23 cellular contexts compared by ENCODE assay signal in the genomic region with DNA sequence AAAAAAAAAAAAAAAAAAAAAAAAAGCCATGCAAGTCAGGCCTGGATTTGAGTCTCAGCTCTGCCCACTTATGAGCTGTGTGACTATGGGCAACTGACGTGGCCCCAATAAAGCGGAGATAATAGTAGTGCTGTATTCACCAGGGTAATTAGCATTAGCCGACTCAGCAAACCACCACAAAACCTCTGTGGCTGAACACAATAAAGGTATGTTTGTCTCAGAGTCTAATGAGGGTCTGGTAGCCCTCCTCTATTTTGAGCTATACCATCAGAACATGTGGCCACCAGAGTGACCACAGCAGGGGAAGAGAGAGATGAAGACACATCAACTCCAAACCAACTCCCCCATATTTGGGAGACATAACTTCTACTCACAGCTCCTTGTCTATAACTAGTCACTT. TPM values are rescaled to one million over a fixed set of nuclear protein-coding genes. Genes with fewer than 3 reads are reported as not detected.
DNase-seq lines count a peak whose midpoint lies in the region; ATAC-seq, FAIRE-seq and TF ChIP-seq lines count a peak whose summit lies in the region.
"Had no signal": no experiment of that assay in that cellular context is flagged by ENCODE, and none has a peak within 500 bp of the region (broad histone marks: within the 10 kb centered on the region; RNA-seq: fewer than 3 reads in every experiment).

No MANE protein-coding gene starts in this region.

- FAIRE-seq in A549 (lab: Jason Lieb, UNC): no peak

- no peaks in the 10 kb centered on the region for H4K20me1 ChIP-seq in PC-3 (ENCODE audit: low read length)

- H3K9me2 ChIP-seq in PC-3 (replicated peaks; ENCODE audit: low read length): no peaks in the 10 kb centered on the region

- TF ChIP-seq EP300 in A549 (IDR thresholded peaks at IDR 0.05): no peak

- no peaks in the 10 kb centered on the region for H3K79me2 ChIP-seq in PC-3 (ENCODE audit: low read length)

- H3K27me3 ChIP-seq in PC-3 (ENCODE audit: low read length): no peaks in the 10 kb centered on the region

- no peak for TF ChIP-seq POLR2A in A549 (IDR thresholded peaks at IDR 0.05; ENCODE audit: low read length)

- ATAC-seq in A549 (no peak), PC-3 (no peak), HG02840 (IDR thresholded peaks at IDR 0.05; ENCODE audit: low FRiP score, unreplicated experiment) (no peak)
- ATAC-seq: GM23338, Panc1, T-cell had no signal

- H3K4me1 ChIP-seq in A549 (peaks cover 17% of the 10 kb centered on the region), PC-3 (ENCODE audit: insufficient read depth, low read length) (peaks cover 10% of the 10 kb centered on the region)

- TF ChIP-seq CTCF in A549 (IDR thresholded peaks at IDR 0.05) (no peak), PC-3 (conservative IDR thresholded peaks at IDR 0.05; ENCODE audit: low read depth, low read length) (no peak)

- no TSS peak for BruUV-seq in PC-3 (replicated peaks; lab: Mats Ljungman, UMichigan)

- H3K9ac ChIP-seq in PC-3 (ENCODE audit: low read length): no peak overlapping the region

- H2AFZ ChIP-seq in PC-3 (ENCODE audit: low read length): no peak overlapping the region
- H2AFZ ChIP-seq: GM23338 had no signal

- H3F3A ChIP-seq in PC-3 (ENCODE audit: low read length, unreplicated experiment): no peaks in the 10 kb centered on the region

- H3K27ac ChIP-seq in A549 (no peak overlapping the region), PC-3 (ENCODE audit: low read length) (no peak overlapping the region)
- H3K27ac ChIP-seq: HL-60 had no signal

- POLR2A ChIA-PET in A549 (lab: Yijun Ruan, JAX) (no interaction called here), PC-3 (lab: Charles Lee; ENCODE audit: unreplicated experiment) (interaction anchor here (0.5 kb wide), 1 partner anchor 15 kb away, joined by 3 read pairs; no protein-coding TSS in a partner anchor)

- CTCF ChIA-PET in A549 (lab: Yijun Ruan, JAX) (interaction anchor here (0.5 to 17.8 kb wide), 10 partner anchors 8 to 343 kb away, joined by 3 to 206 read pairs (median 4); partner anchors contain the start of genes GOLGA2 and SWI5), PC-3 (lab: Charles Lee) (no interaction called here)

- H3K36me3 ChIP-seq in PC-3 (ENCODE audit: low read depth, low read length): no peaks in the 10 kb centered on the region

- no peaks in the 10 kb centered on the region for H3K9me3 ChIP-seq in A549
- H3K9me3 ChIP-seq in PC-3 (ENCODE audit: low read length): no peaks in the 10 kb centered on the region

- H3K4me2 ChIP-seq in A549 (no peak overlapping the region), PC-3 (ENCODE audit: low read length) (no peak overlapping the region)
- H3K4me2 ChIP-seq: GM23338 had no signal

- WGBS in A549 (ENCODE audit: missing lambda C conversion rate): 89% methylated on average over 3 of the region's 3 CpGs

- intact Hi-C loops in PC-3 (cut with micrococcal nuclease): no loop called here

- TF ChIP-seq RAD21 in A549 (conservative IDR thresholded peaks at IDR 0.05 in 1 of 2, IDR thresholded peaks at IDR 0.05 in 1 of 2): no peak

- H3K4me3 ChIP-seq in A549 (no peak overlapping the region), PC-3 (ENCODE audit: low read length) (no peak overlapping the region)
- H3K4me3 ChIP-seq: GM23338 had no signal

- DNase-seq in A549 (ENCODE audit: low read depth in 1 of 2, low spot score in 1 of 2): no peak
- peak; percentile 18 for DNase-seq in astrocyte of the hippocampus (ENCODE audit: low read depth, low spot score)
- DNase-seq in PC-3: no peak
- DNase-seq: C1 segment of cervical spinal cord; CD4-positive, alpha-beta memory T cell; COR-L47; DMS53; HCEC 1CT; Kasumi-1; NCI-H1092 treated with DMSO at 0.1 percent for 48 hours; NCI-H1436; NCI-H187; NCI-H2081 treated with DMSO at 0.1 percent for 48 hours; NCI-H2171; NCI-H226; NCI-H510A; NCI-H69; SHP77; T-cell had no signal

TF ChIP-seq in A549, 52 proteins besides CTCF, POLR2A, EP300 and RAD21:
- TF ChIP-seq FOSL2 (IDR thresholded peaks at IDR 0.05): no peak
- TF ChIP-seq FOSL2 (CRISPR knock-in tag; IDR thresholded peaks at IDR 0.05): no peak
- TF ChIP-seq MAFK (IDR thresholded peaks at IDR 0.05; ENCODE audit: partially characterized antibody): peak; percentile 78

RNA-seq across cellular contexts. Expression of gene SWI5, which starts 15.9 kb away (rescaled TPM):
- polyA plus RNA-seq in A549 (2011; rRNA removed) (66.8 and 67.6 TPM in 2 replicates), A549 (2017; fragmentation: RNase III; extraction: RNeasy Plus Mini Kit Qiagen cat#74134 plus additional on column Dnase treatment) (45.3 to 49.3 TPM (median 45.6 TPM) in 3 replicates)
- polyA plus RNA-seq in A549 (2012; cell fraction: cytosol; rRNA removed): 73.1 and 83.9 TPM in 2 replicates
- 31.2 and 35.8 TPM in 2 replicates for polyA plus RNA-seq in A549 (2012; cell fraction: nucleus; rRNA removed)
- 20.0 and 30.6 TPM in 2 replicates for polyA minus RNA-seq in A549 (2011; rRNA and poly(A)+ RNA removed)
- total RNA-seq in PC-3 (2014; rRNA removed): 63.1 and 66.8 TPM in 2 replicates

RNA-seq across cellular contexts. Expression of gene GOLGA2, which starts 16.2 kb away (rescaled TPM):
- 55.3 and 61.9 TPM in 2 replicates for polyA plus RNA-seq in A549 (2011; rRNA removed)
- polyA plus RNA-seq in A549 (2012; cell fraction: cytosol; rRNA removed): 34.1 and 39.2 TPM in 2 replicates
- polyA plus RNA-seq in A549 (2012; cell fraction: nucleus; rRNA removed): 46.7 and 55.5 TPM in 2 replicates
- 53.9 to 63.2 TPM (median 60.1 TPM) in 3 replicates for polyA plus RNA-seq in A549 (2017; fragmentation: RNase III; extraction: RNeasy Plus Mini Kit Qiagen cat#74134 plus additional on column Dnase treatment)
- polyA minus RNA-seq in A549 (2011; rRNA and poly(A)+ RNA removed): 41.6 and 46.1 TPM in 2 replicates
- total RNA-seq in PC-3 (2014; rRNA removed): 60.5 and 86.1 TPM in 2 replicates

RNA-seq across cellular contexts. Expression of gene TRUB2, which starts 30.2 kb away (rescaled TPM):
- polyA plus RNA-seq in A549 (2011; rRNA removed) (29.0 and 43.4 TPM in 2 replicates), A549 (2017; fragmentation: RNase III; extraction: RNeasy Plus Mini Kit Qiagen cat#74134 plus additional on column Dnase treatment) (35.3 to 39.0 TPM (median 38.7 TPM) in 3 replicates)
- polyA plus RNA-seq in A549 (2012; cell fraction: cytosol; rRNA removed): 24.6 and 35.4 TPM in 2 replicates
- 24.0 and 24.5 TPM in 2 replicates for polyA plus RNA-seq in A549 (2012; cell fraction: nucleus; rRNA removed)
- polyA minus RNA-seq in A549 (2011; rRNA and poly(A)+ RNA removed): 49.5 and 60.3 TPM in 2 replicates
- total RNA-seq in PC-3 (2014; rRNA removed): 24.9 and 32.2 TPM in 2 replicates

RNA-seq across cellular contexts. Expression of gene COQ4, which starts 30.6 kb away (rescaled TPM):
- polyA plus RNA-seq in A549 (2011; rRNA removed) (32.5 and 38.0 TPM in 2 replicates), A549 (2017; fragmentation: RNase III; extraction: RNeasy Plus Mini Kit Qiagen cat#74134 plus additional on column Dnase treatment) (41.3 to 42.8 TPM (median 42.4 TPM) in 3 replicates)
- 67.0 and 71.6 TPM in 2 replicates for polyA plus RNA-seq in A549 (2012; cell fraction: cytosol; rRNA removed)
- 134 and 137 TPM in 2 replicates for polyA plus RNA-seq in A549 (2012; cell fraction: nucleus; rRNA removed)
- 29.5 and 34.7 TPM in 2 replicates for polyA minus RNA-seq in A549 (2011; rRNA and poly(A)+ RNA removed)
- 28.1 and 31.3 TPM in 2 replicates for total RNA-seq in PC-3 (2014; rRNA removed)

RNA-seq across cellular contexts. Expression of gene SLC27A4, which starts 48.3 kb away (rescaled TPM):
- polyA plus RNA-seq in A549 (2011; rRNA removed) (14.5 and 14.9 TPM in 2 replicates), A549 (2017; fragmentation: RNase III; extraction: RNeasy Plus Mini Kit Qiagen cat#74134 plus additional on column Dnase treatment) (26.1 to 27.0 TPM (median 26.4 TPM) in 3 replicates)
- 26.6 and 34.7 TPM in 2 replicates for polyA plus RNA-seq in A549 (2012; cell fraction: cytosol; rRNA removed)
- polyA plus RNA-seq in A549 (2012; cell fraction: nucleus; rRNA removed): 47.8 and 63.4 TPM in 2 replicates
- polyA minus RNA-seq in A549 (2011; rRNA and poly(A)+ RNA removed): 33.1 and 34.8 TPM in 2 replicates
- total RNA-seq in PC-3 (2014; rRNA removed): 39.1 and 41.1 TPM in 2 replicates
